ENCODE assay signal across 9 cellular contexts in the genomic region with DNA sequence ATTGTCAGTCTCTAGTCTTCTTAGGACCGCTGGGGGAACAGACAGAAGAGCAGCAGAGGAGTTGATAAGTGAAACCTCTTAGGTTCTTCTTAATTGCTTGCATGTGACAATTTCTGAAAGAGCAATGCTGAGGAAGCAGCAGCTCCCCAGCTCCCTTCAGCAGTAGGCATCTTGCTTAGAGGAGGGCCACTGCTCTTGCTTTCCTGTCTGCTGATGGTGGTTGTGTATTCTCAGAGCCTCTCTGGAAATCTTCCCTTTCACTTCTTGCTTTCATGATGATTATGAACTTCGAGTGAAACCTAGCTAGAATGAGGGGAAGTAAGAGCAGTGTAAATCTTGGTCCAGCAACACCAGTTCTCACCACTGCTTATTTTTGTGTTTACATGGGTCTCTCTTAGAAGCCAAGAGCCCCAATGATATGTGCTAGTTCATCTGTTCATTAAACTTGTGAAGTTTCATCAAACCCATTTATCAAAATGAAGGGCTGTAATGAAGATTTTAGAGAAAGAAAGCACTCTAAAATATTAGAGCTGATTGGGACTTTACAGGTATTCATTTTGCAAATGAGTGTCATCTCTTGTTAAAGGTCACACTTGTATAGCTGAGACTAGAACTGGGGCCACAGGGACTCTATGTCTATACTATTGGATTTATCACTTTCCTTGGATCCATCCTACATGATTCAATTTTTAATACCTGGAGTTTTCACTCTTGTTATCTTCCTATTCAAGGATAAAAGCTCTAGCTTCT.
DNase-seq lines count a peak whose midpoint lies in the region; ATAC-seq, FAIRE-seq and TF ChIP-seq lines count a peak whose summit lies in the region.
"Had no signal": no experiment of that assay in that cellular context is flagged by ENCODE, and none has a peak within 500 bp of the region (broad histone marks: within the 10 kb centered on the region; RNA-seq: fewer than 3 reads in every experiment).

No MANE protein-coding gene starts in this region.

- no peak for FAIRE-seq in kidney (lab: Jason Lieb, UNC)

- intact Hi-C loops in activated CD8-positive, alpha-beta T cell treated with anti-CD3 and anti-CD28 coated beads for 36 hours (cut with micrococcal nuclease), result loop anchor here (5.0 to 10.0 kb wide), 2 partner anchors 37 to 656 kb away; a partner anchor contains a TSS
- intact Hi-C loops in kidney (cut with DNase I), result no loop called here

- DNase-seq in CD4-positive, CD25-positive, alpha-beta regulatory T cell, result peak in 1 of 3 donors; percentile 54
- peak; percentile 20 for DNase-seq in GM19240 (ENCODE audit: insufficient read length, low spot score)
- DNase-seq in activated CD8-positive, alpha-beta T cell treated with anti-CD3 and anti-CD28 coated beads for 36 hours, result peak; percentile 51
- no peak for DNase-seq in activated gamma-delta T cell treated with Interleukin-2 at 50 U/mL for 16 hours
- no peak for DNase-seq in NCI-H1417 (lab: John Stamatoyannopoulos, UW)
- no peak for DNase-seq in DMS153 (lab: John Stamatoyannopoulos, UW)
- DNase-seq in kidney, result no peak
- DNase-seq: NCI-H524 had no signal

- H3K4me3 ChIP-seq in CD4-positive, CD25-positive, alpha-beta regulatory T cell (ENCODE audit: low read depth, low read length), result no peak overlapping the region
- H3K4me3 ChIP-seq in kidney (ENCODE audit: low read length in 2 of 2), result no peak overlapping the region

- H3K9ac ChIP-seq in kidney (ENCODE audit: low read length in 2 of 2), result no peak overlapping the region

- H3K27me3 ChIP-seq in CD4-positive, CD25-positive, alpha-beta regulatory T cell (ENCODE audit: control insufficient read depth, insufficient read depth, low read length), result no peaks in the 10 kb centered on the region

- peak; percentile 53 to 57 for ATAC-seq in CD4-positive, CD25-positive, alpha-beta regulatory T cell (ENCODE audit: low read depth in 2 of 2)
- ATAC-seq in HG03064 (IDR thresholded peaks at IDR 0.05; ENCODE audit: low read depth, unreplicated experiment), result peak; percentile 98
- ATAC-seq in activated CD8-positive, alpha-beta T cell treated with anti-CD3 and anti-CD28 coated beads for 36 hours, result peak; percentile 83

- no peak overlapping the region for H3K27ac Mint-ChIP-seq in CD4-positive, CD25-positive, alpha-beta regulatory T cell
- peak overlapping the region; percentile 71 for H3K27ac Mint-ChIP-seq in activated CD8-positive, alpha-beta T cell treated with anti-CD3 and anti-CD28 coated beads for 36 hours

- POLR2A ChIA-PET in activated CD8-positive, alpha-beta T cell treated with anti-CD3 and anti-CD28 coated beads for 36 hours (lab: Charles Lee), result interaction anchor here (0.5 to 1.1 kb wide), 4 partner anchors 10 to 660 kb away, joined by 3 to 4 read pairs (median 4); no protein-coding TSS in a partner anchor

- H3K36me3 ChIP-seq in CD4-positive, CD25-positive, alpha-beta regulatory T cell (ENCODE audit: control insufficient read depth, insufficient read depth, low read length), result no peaks in the 10 kb centered on the region
- H3K36me3 ChIP-seq in kidney (ENCODE audit: control insufficient read depth in 1 of 2, insufficient read depth in 2 of 2, low read length in 2 of 2), result no peaks in the 10 kb centered on the region

- H3K4me3 Mint-ChIP-seq in CD4-positive, CD25-positive, alpha-beta regulatory T cell, result no peak overlapping the region
- H3K4me3 Mint-ChIP-seq in activated CD8-positive, alpha-beta T cell treated with anti-CD3 and anti-CD28 coated beads for 36 hours, result no peak overlapping the region

- H3K4me1 ChIP-seq in CD4-positive, CD25-positive, alpha-beta regulatory T cell (ENCODE audit: control insufficient read depth, insufficient read depth, low read length, poor library complexity, severe bottlenecking), result peaks cover 7% of the 10 kb centered on the region
- peaks cover 11 to 16% of the 10 kb centered on the region in 2 donors for H3K4me1 ChIP-seq in kidney (ENCODE audit: control insufficient read depth in 1 of 2, insufficient read depth in 1 of 2, low read depth in 1 of 2, low read length in 2 of 2)

- H3K9me3 Mint-ChIP-seq in CD4-positive, CD25-positive, alpha-beta regulatory T cell, result peaks cover 0 to 5% (median 2%) of the 10 kb centered on the region in 7 donors
- H3K9me3 Mint-ChIP-seq in activated CD8-positive, alpha-beta T cell treated with anti-CD3 and anti-CD28 coated beads for 36 hours, result peaks cover 10% of the 10 kb centered on the region

- H3K27me3 Mint-ChIP-seq in CD4-positive, CD25-positive, alpha-beta regulatory T cell, result no peaks in the 10 kb centered on the region
- H3K27me3 Mint-ChIP-seq in activated CD8-positive, alpha-beta T cell treated with anti-CD3 and anti-CD28 coated beads for 36 hours, result no peaks in the 10 kb centered on the region

- peaks cover under 1% of the 10 kb centered on the region for H3K36me3 Mint-ChIP-seq in CD4-positive, CD25-positive, alpha-beta regulatory T cell
- H3K36me3 Mint-ChIP-seq in activated CD8-positive, alpha-beta T cell treated with anti-CD3 and anti-CD28 coated beads for 36 hours (ENCODE audit: low read depth), result peaks cover 10% of the 10 kb centered on the region

- H3K27ac ChIP-seq in CD4-positive, CD25-positive, alpha-beta regulatory T cell (ENCODE audit: insufficient read depth, low read length, poor library complexity, severe bottlenecking), result no peak overlapping the region
- H3K27ac ChIP-seq in kidney (ENCODE audit: low read depth in 2 of 2, low read length in 2 of 2), result no peak overlapping the region

- CTCF ChIA-PET in activated CD8-positive, alpha-beta T cell treated with anti-CD3 and anti-CD28 coated beads for 36 hours (lab: Charles Lee), result interaction anchor here (0.7 to 2.1 kb wide), 10 partner anchors 9 to 661 kb away, joined by 3 to 24 read pairs (median 3); no protein-coding TSS in a partner anchor

- TF ChIP-seq CTCF in activated CD8-positive, alpha-beta T cell treated with anti-CD3 and anti-CD28 coated beads for 36 hours (IDR thresholded peaks at IDR 0.05), result no peak
- no peak for TF ChIP-seq CTCF in kidney (IDR thresholded peaks at IDR 0.05; ENCODE audit: borderline replicate concordance, extremely low read depth, insufficient read depth)

- H3K4me1 Mint-ChIP-seq in CD4-positive, CD25-positive, alpha-beta regulatory T cell, result peaks cover 33 to 50% (median 43%) of the 10 kb centered on the region in 4 donors
- peaks cover 67% of the 10 kb centered on the region for H3K4me1 Mint-ChIP-seq in activated CD8-positive, alpha-beta T cell treated with anti-CD3 and anti-CD28 coated beads for 36 hours (ENCODE audit: low read depth)

- no peaks in the 10 kb centered on the region for H3K9me3 ChIP-seq in CD4-positive, CD25-positive, alpha-beta regulatory T cell (ENCODE audit: control insufficient read depth in 2 of 2, low read length in 2 of 2)
- no peaks in the 10 kb centered on the region for H3K9me3 ChIP-seq in kidney (ENCODE audit: control insufficient read depth in 1 of 2, low read length in 2 of 2)

Comparison
In these comparisons a context has a peak if more than half of its experiments do, and no peak if none do; other contexts are left out.
1. DNase-seq: peak in GM19240 (single experiment) and activated CD8-positive, alpha-beta T cell treated with anti-CD3 and anti-CD28 coated beads for 36 hours (single experiment); none in activated gamma-delta T cell treated with Interleukin-2 at 50 U/mL for 16 hours (single experiment), NCI-H1417 (0 of 3), DMS153 (single experiment) and kidney (single experiment).
2. Peak in every context shown above with its lines, with median percentiles within 50 percentile points of each other: ATAC-seq.